8 cellular contexts compared by ENCODE assay signal in the genomic region with DNA sequence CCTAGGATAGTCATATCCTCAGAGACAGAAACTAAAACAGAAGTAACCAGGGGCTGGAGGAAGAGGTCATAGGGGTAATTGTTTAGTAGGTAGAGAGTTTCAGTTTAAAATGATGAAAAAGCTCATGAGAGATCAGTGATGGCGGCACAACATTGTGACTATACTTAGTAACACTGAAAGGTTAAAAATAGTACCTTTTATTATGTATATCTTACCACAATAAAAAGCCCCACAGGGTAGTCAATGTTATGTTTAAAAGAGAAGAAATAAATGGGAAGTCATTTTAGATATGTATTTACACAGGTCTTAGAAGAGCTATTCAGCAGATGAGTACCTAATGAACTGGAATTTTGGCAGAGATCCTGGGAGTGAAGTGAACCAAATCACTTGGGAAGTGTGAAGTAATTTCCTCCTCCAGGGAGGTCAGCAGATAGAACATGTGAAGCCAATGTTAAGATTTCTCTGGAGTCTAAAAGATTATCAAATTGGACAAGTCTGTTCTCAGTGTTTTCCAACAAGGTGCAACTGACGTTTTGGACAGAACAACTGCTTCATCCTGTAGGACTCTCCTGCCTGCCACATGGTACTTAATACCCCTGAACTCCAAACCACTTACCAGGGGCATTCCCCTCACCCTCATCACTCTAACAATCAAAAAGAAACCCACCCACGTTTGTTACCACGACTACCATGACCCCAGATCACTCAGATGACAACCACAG. TPM values are rescaled to one million over a fixed set of nuclear protein-coding genes. Genes with fewer than 3 reads are reported as not detected.
DNase-seq lines count a peak whose midpoint lies in the region; ATAC-seq and TF ChIP-seq lines count a peak whose summit lies in the region.

No MANE protein-coding gene starts in this region.

- no peak overlapping the region for H3K27ac ChIP-seq in endodermal cell (ENCODE audit: low read depth, low read length)

- no peak overlapping the region for H3K4me3 ChIP-seq in astrocyte of the cerebellum (ENCODE audit: low read depth, low read length)
- H3K4me3 ChIP-seq in endodermal cell (ENCODE audit: low read length): no peak overlapping the region

- TF ChIP-seq CTCF in astrocyte of the cerebellum (IDR thresholded peaks at IDR 0.05; ENCODE audit: low read depth, low read length, missing control alignments) (no peak), chondrocyte (IDR thresholded peaks at IDR 0.05) (no peak), endodermal cell (conservative IDR thresholded peaks at IDR 0.05) (no peak)

- H3K36me3 Mint-ChIP-seq in chondrocyte (ENCODE audit: low read depth) (peaks cover 9% of the 10 kb centered on the region), endodermal cell (ENCODE audit: low read depth) (peaks cover 14% of the 10 kb centered on the region)

- peaks cover 31% of the 10 kb centered on the region for H3K4me1 Mint-ChIP-seq in chondrocyte (ENCODE audit: low read depth)
- H3K4me1 Mint-ChIP-seq in endodermal cell: peaks cover 27% of the 10 kb centered on the region

- H3K9me3 ChIP-seq in endodermal cell (ENCODE audit: control insufficient read depth, low read length): peaks cover 13% of the 10 kb centered on the region

- peak; percentile 69 for ATAC-seq in GM18499 (IDR thresholded peaks at IDR 0.05; ENCODE audit: insufficient read depth, unreplicated experiment)
- peak; percentile 81 for ATAC-seq in GM21717 (IDR thresholded peaks at IDR 0.05; ENCODE audit: unreplicated experiment)

- H3K27ac Mint-ChIP-seq in chondrocyte (ENCODE audit: unreplicated experiment): no peak overlapping the region
- H3K27ac Mint-ChIP-seq in endodermal cell: no peak overlapping the region

- DNase-seq in M059J (ENCODE audit: low read depth): peak; percentile 76
- peak; percentile 80 for DNase-seq in astrocyte of the cerebellum (ENCODE audit: low read depth)
- peak; percentile 28 for DNase-seq in stimulated activated CD4-positive, alpha-beta T cell treated with anti-CD3 and anti-CD28 coated beads, Interleukin-4, amount 100 ng/mL, for 1 hour
- DNase-seq in chondrocyte (ENCODE audit: low spot score): no peak
- DNase-seq in endodermal cell: no peak
- DNase-seq in SKM-1 treated with dmso at 0.1 percent for 144 hours (lab: John Stamatoyannopoulos, UW; ENCODE audit: unreplicated experiment): no peak

- no peak overlapping the region for H3K9ac ChIP-seq in endodermal cell (ENCODE audit: extremely low read depth, low read length, poor library complexity, severe bottlenecking)

- H3K27me3 ChIP-seq in endodermal cell (ENCODE audit: control insufficient read depth, insufficient read depth, low read length, poor library complexity, severe bottlenecking): peaks cover 78% of the 10 kb centered on the region

- in situ Hi-C loops in astrocyte of the cerebellum (cut with HindIII; ENCODE audit: low sequenced_read_pairs): no loop called here

- H3K36me3 ChIP-seq in endodermal cell (ENCODE audit: control insufficient read depth, insufficient read depth, low read length): no peaks in the 10 kb centered on the region

- H3K27me3 Mint-ChIP-seq in chondrocyte (ENCODE audit: low read depth): no peaks in the 10 kb centered on the region
- peaks cover 84% of the 10 kb centered on the region for H3K27me3 Mint-ChIP-seq in endodermal cell (ENCODE audit: insufficient read depth)

- peaks cover 19% of the 10 kb centered on the region for H3K9me3 Mint-ChIP-seq in chondrocyte (ENCODE audit: low read depth)
- H3K9me3 Mint-ChIP-seq in endodermal cell: peaks cover 8% of the 10 kb centered on the region

- no peak overlapping the region for H3K4me3 Mint-ChIP-seq in chondrocyte (ENCODE audit: unreplicated experiment)
- no peak overlapping the region for H3K4me3 Mint-ChIP-seq in endodermal cell

- H3K4me1 ChIP-seq in endodermal cell (ENCODE audit: control insufficient read depth, insufficient read depth, low read length): peaks cover 8% of the 10 kb centered on the region

- 80% methylated on average over 4 of the region's 4 CpGs; no CpG with 5 or more reads in 1 of the 2 experiments for WGBS in endodermal cell (ENCODE audit: insufficient coverage in 1 of 2, insufficient read length in 1 of 2), 2 experiments

RNA-seq across cellular contexts. Expression of a gene that starts 6.4 kb away (rescaled TPM):
- total RNA-seq in M059J (2014; rRNA removed; shearing (Covaris generic)): 37.9 and 57.8 TPM in 2 replicates
- total RNA-seq in chondrocyte (10.5 to 16.6 TPM (median 13.3 TPM) in 3 replicates), endodermal cell (10 to 100 TPM; 39.5 to 41.1 TPM)
- 50.0 TPM for polyA plus RNA-seq in endodermal cell (2013, experiment 1 of 2)
- 42.4 TPM for polyA plus RNA-seq in endodermal cell (2013, experiment 2 of 2)

Comparison
In these comparisons a context has a peak if more than half of its experiments do, and no peak if none do; other contexts are left out.
1. DNase-seq: peak in M059J (single experiment), astrocyte of the cerebellum (single experiment) and stimulated activated CD4-positive, alpha-beta T cell treated with anti-CD3 and anti-CD28 coated beads, Interleukin-4, amount 100 ng/mL, for 1 hour (single experiment); none in chondrocyte (single experiment), endodermal cell (single experiment) and SKM-1 treated with dmso at 0.1 percent for 144 hours (single experiment).